ENCODE assay signal across 22 cellular contexts in genomic region chr11:1855886-1856265, GRCh38. TPM values are rescaled to one million over a fixed set of nuclear protein-coding genes. Genes with fewer than 3 reads are reported as not detected.
DNase-seq lines count a peak whose midpoint lies in the region; ATAC-seq and TF ChIP-seq lines count a peak whose summit lies in the region.
"Had no signal": no experiment of that assay in that cellular context is flagged by ENCODE, and none has a peak within 500 bp of the region (broad histone marks: within the 10 kb centered on the region; RNA-seq: fewer than 3 reads in every experiment).

No MANE protein-coding gene starts in this region.

- DNase-seq in T-helper 1 cell = no peak
- DNase-seq in CD8-positive, alpha-beta memory T cell = no peak
- DNase-seq in activated CD8-positive, alpha-beta T cell treated with anti-CD3 and anti-CD28 coated beads for 36 hours = no peak
- no peak for DNase-seq in natural killer cell treated with Interleukin-12 subunit alpha and Interleukin-12 subunit beta and Interleukin-15 and Interleukin-18, amount 100 ng/mL, for 72 hours (ENCODE audit: low spot score)
- DNase-seq in KBM-7 = no peak
- no peak for DNase-seq in GM13977 (ENCODE audit: low spot score)
- DNase-seq: activated T-cell treated with anti-CD3 and anti-CD28 coated beads, Interleukin-2, amount 50 U/mL, for 4 hours; amygdala; cerebellar nuclear complex; DND-41; hippocampal formation; KG1; NCI-H1105; NCI-H774; ovary; stimulated activated CD4-positive, alpha-beta T cell treated with anti-CD3 and anti-CD28 coated beads, Interleukin-4, amount 100 ng/mL, for 4 hours; transverse colon had no signal

- intact Hi-C loops in activated CD8-positive, alpha-beta T cell treated with anti-CD3 and anti-CD28 coated beads for 36 hours (cut with micrococcal nuclease) = no loop called here

- H3K4me3 Mint-ChIP-seq in T-helper 1 cell treated with Interleukin-12 subunit alpha and Interleukin-12 subunit beta and Interleukin-4 antibody, amounts not matched to agents 30 μg/mL and 1 μg/mL, for 36 hours = peak overlapping the region; percentile 55
- peak overlapping the region; percentile 57 to 99 (median 60) for H3K4me3 Mint-ChIP-seq in CD8-positive, alpha-beta memory T cell
- H3K4me3 Mint-ChIP-seq in activated CD8-positive, alpha-beta T cell treated with anti-CD3 and anti-CD28 coated beads for 36 hours = peak overlapping the region; percentile 24
- peak overlapping the region; percentile 22 for H3K4me3 Mint-ChIP-seq in natural killer cell treated with Interleukin-12 subunit alpha and Interleukin-12 subunit beta and Interleukin-15 and Interleukin-18, amount 100 ng/mL, for 72 hours
- H3K4me3 Mint-ChIP-seq: activated T-cell treated with anti-CD3 and anti-CD28 coated beads, Interleukin-2, amount 50 U/mL, for 4 hours; mesothelial cell of epicardium had no signal

- CTCF ChIA-PET in CD8-positive, alpha-beta memory T cell (lab: Charles Lee) = interaction anchor here (1.1 to 7.4 kb wide), 7 partner anchors 20 to 296 kb away, joined by 3 to 93 read pairs (median 10); partner anchors contain the start of gene SYT8
- CTCF ChIA-PET in activated CD8-positive, alpha-beta T cell treated with anti-CD3 and anti-CD28 coated beads for 36 hours (lab: Charles Lee) = interaction anchor here (0.9 to 2.2 kb wide), 5 partner anchors 14 to 66 kb away, joined by 3 to 8 read pairs (median 4); no protein-coding TSS in a partner anchor

- peaks cover 76% of the 10 kb centered on the region for H3K4me1 ChIP-seq in CD8-positive, alpha-beta memory T cell (ENCODE audit: insufficient read depth, low read length)

- in situ Hi-C loops in KBM-7 (cut with MboI; ENCODE audit: low pct_unique_long_range_greater_than_20kb, low sequenced_read_pairs) (no loop called here), GM13977 (cut with MboI; ENCODE audit: low pct_unique_long_range_greater_than_20kb, low sequenced_read_pairs, unreplicated experiment) (no loop called here)

- no peak for ATAC-seq in activated CD8-positive, alpha-beta T cell treated with anti-CD3 and anti-CD28 coated beads for 36 hours
- no peak for ATAC-seq in natural killer cell treated with Interleukin-12 subunit alpha and Interleukin-12 subunit beta and Interleukin-15 and Interleukin-18, amount 100 ng/mL, for 72 hours
- no peak for ATAC-seq in HG02588 (IDR thresholded peaks at IDR 0.05; ENCODE audit: unreplicated experiment)

- no peaks in the 10 kb centered on the region for H3K9me3 ChIP-seq in CD8-positive, alpha-beta memory T cell (ENCODE audit: low read length)
- H3K9me3 ChIP-seq: ovary, transverse colon had no signal

- no peak overlapping the region for H3K27ac ChIP-seq in CD8-positive, alpha-beta memory T cell (ENCODE audit: low read depth, low read length)
- H3K27ac ChIP-seq: 22Rv1, ovary, transverse colon had no signal

- H3K4me1 Mint-ChIP-seq in T-helper 1 cell treated with Interleukin-12 subunit alpha and Interleukin-12 subunit beta and Interleukin-4 antibody, amounts not matched to agents 30 μg/mL and 1 μg/mL, for 36 hours (ENCODE audit: low read depth) = peaks cover 21% of the 10 kb centered on the region
- peaks cover 33 to 45% (median 40%) of the 10 kb centered on the region in 3 donors for H3K4me1 Mint-ChIP-seq in CD8-positive, alpha-beta memory T cell
- H3K4me1 Mint-ChIP-seq in activated CD8-positive, alpha-beta T cell treated with anti-CD3 and anti-CD28 coated beads for 36 hours (ENCODE audit: low read depth) = peaks cover 34% of the 10 kb centered on the region
- H3K4me1 Mint-ChIP-seq in natural killer cell treated with Interleukin-12 subunit alpha and Interleukin-12 subunit beta and Interleukin-15 and Interleukin-18, amount 100 ng/mL, for 72 hours (ENCODE audit: low read depth in 2 of 2) = peaks cover 17 to 32% of the 10 kb centered on the region in 2 donors
- H3K4me1 Mint-ChIP-seq: mesothelial cell of epicardium had no signal

- H3K27ac Mint-ChIP-seq in T-helper 1 cell treated with Interleukin-12 subunit alpha and Interleukin-12 subunit beta and Interleukin-4 antibody, amounts not matched to agents 30 μg/mL and 1 μg/mL, for 36 hours = no peak overlapping the region
- H3K27ac Mint-ChIP-seq in CD8-positive, alpha-beta memory T cell = peak overlapping the region; percentile 26 to 90 (median 64)
- H3K27ac Mint-ChIP-seq in activated CD8-positive, alpha-beta T cell treated with anti-CD3 and anti-CD28 coated beads for 36 hours = peak overlapping the region; percentile 62
- peak overlapping the region; percentile 91 to 99 for H3K27ac Mint-ChIP-seq in natural killer cell treated with Interleukin-12 subunit alpha and Interleukin-12 subunit beta and Interleukin-15 and Interleukin-18, amount 100 ng/mL, for 72 hours
- H3K27ac Mint-ChIP-seq: mesothelial cell of epicardium had no signal

- POLR2A ChIA-PET in CD8-positive, alpha-beta memory T cell (lab: Charles Lee) = no interaction called here
- POLR2A ChIA-PET in activated CD8-positive, alpha-beta T cell treated with anti-CD3 and anti-CD28 coated beads for 36 hours (lab: Charles Lee) = interaction anchor here (0.8 to 7.5 kb wide), 4 partner anchors 10 to 57 kb away, joined by 3 to 81 read pairs (median 12); partner anchors contain the start of gene PRR33

- H3K36me3 ChIP-seq in CD8-positive, alpha-beta memory T cell (ENCODE audit: insufficient read depth, low read length) = no peaks in the 10 kb centered on the region
- H3K36me3 ChIP-seq: ovary, transverse colon had no signal

- H3K9me3 Mint-ChIP-seq in T-helper 1 cell treated with Interleukin-12 subunit alpha and Interleukin-12 subunit beta and Interleukin-4 antibody, amounts not matched to agents 30 μg/mL and 1 μg/mL, for 36 hours = no peaks in the 10 kb centered on the region
- H3K9me3 Mint-ChIP-seq in CD8-positive, alpha-beta memory T cell = no peaks in the 10 kb centered on the region
- H3K9me3 Mint-ChIP-seq in activated CD8-positive, alpha-beta T cell treated with anti-CD3 and anti-CD28 coated beads for 36 hours = no peaks in the 10 kb centered on the region
- no peaks in the 10 kb centered on the region for H3K9me3 Mint-ChIP-seq in natural killer cell treated with Interleukin-12 subunit alpha and Interleukin-12 subunit beta and Interleukin-15 and Interleukin-18, amount 100 ng/mL, for 72 hours
- H3K9me3 Mint-ChIP-seq: activated T-cell treated with anti-CD3 and anti-CD28 coated beads, Interleukin-2, amount 50 U/mL, for 4 hours; mesothelial cell of epicardium had no signal

- H3K27me3 Mint-ChIP-seq in T-helper 1 cell treated with Interleukin-12 subunit alpha and Interleukin-12 subunit beta and Interleukin-4 antibody, amounts not matched to agents 30 μg/mL and 1 μg/mL, for 36 hours (ENCODE audit: low read depth) = no peaks in the 10 kb centered on the region
- no peaks in the 10 kb centered on the region for H3K27me3 Mint-ChIP-seq in CD8-positive, alpha-beta memory T cell
- H3K27me3 Mint-ChIP-seq in activated CD8-positive, alpha-beta T cell treated with anti-CD3 and anti-CD28 coated beads for 36 hours = no peaks in the 10 kb centered on the region
- H3K27me3 Mint-ChIP-seq in natural killer cell treated with Interleukin-12 subunit alpha and Interleukin-12 subunit beta and Interleukin-15 and Interleukin-18, amount 100 ng/mL, for 72 hours = no peaks in the 10 kb centered on the region

- no peak overlapping the region for H3K4me3 ChIP-seq in CD8-positive, alpha-beta memory T cell (ENCODE audit: low read length)
- H3K4me3 ChIP-seq: ovary, transverse colon had no signal

- TF ChIP-seq CTCF in activated CD8-positive, alpha-beta T cell treated with anti-CD3 and anti-CD28 coated beads for 36 hours (IDR thresholded peaks at IDR 0.05) = no peak
- no peak for TF ChIP-seq CTCF in GM13977 (IDR thresholded peaks at IDR 0.05; ENCODE audit: extremely low read depth, insufficient read depth, missing control alignments)

- H3K36me3 Mint-ChIP-seq in T-helper 1 cell treated with Interleukin-12 subunit alpha and Interleukin-12 subunit beta and Interleukin-4 antibody, amounts not matched to agents 30 μg/mL and 1 μg/mL, for 36 hours (ENCODE audit: low read depth) = peaks cover 12% of the 10 kb centered on the region
- H3K36me3 Mint-ChIP-seq in CD8-positive, alpha-beta memory T cell = peaks cover 0 to 43% (median 0%) of the 10 kb centered on the region in 3 donors
- peaks cover 13% of the 10 kb centered on the region for H3K36me3 Mint-ChIP-seq in activated CD8-positive, alpha-beta T cell treated with anti-CD3 and anti-CD28 coated beads for 36 hours (ENCODE audit: low read depth)
- H3K36me3 Mint-ChIP-seq in natural killer cell treated with Interleukin-12 subunit alpha and Interleukin-12 subunit beta and Interleukin-15 and Interleukin-18, amount 100 ng/mL, for 72 hours = no peaks in the 10 kb centered on the region
- H3K36me3 Mint-ChIP-seq: mesothelial cell of epicardium had no signal

- no peaks in the 10 kb centered on the region for H3K27me3 ChIP-seq in CD8-positive, alpha-beta memory T cell (ENCODE audit: insufficient read depth, low read length, poor library complexity, severe bottlenecking)
- H3K27me3 ChIP-seq: ovary, transverse colon had no signal

RNA-seq across cellular contexts. Expression of gene LSP1, which starts 3.0 kb away (rescaled TPM):
- 100 to 1,000 TPM; 226 to 230 TPM for total RNA-seq in CD8-positive, alpha-beta memory T cell
- polyA plus RNA-seq in CD8-positive, alpha-beta memory T cell = 496 TPM
- total RNA-seq in activated CD8-positive, alpha-beta T cell treated with anti-CD3 and anti-CD28 coated beads for 36 hours = 100 to 1,000 TPM; 247 to 251 TPM
- 100 to 1,000 TPM; 240 to 358 TPM for total RNA-seq in natural killer cell treated with Interleukin-12 subunit alpha and Interleukin-12 subunit beta and Interleukin-15 and Interleukin-18, amount 100 ng/mL, for 72 hours

RNA-seq across cellular contexts. Expression of gene TNNI2, which starts 17.1 kb away (rescaled TPM):
- under 1 TPM in 1 of 2 experiments, not detected in 1; 0.33 TPM for total RNA-seq in CD8-positive, alpha-beta memory T cell
- not detected for polyA plus RNA-seq in CD8-positive, alpha-beta memory T cell
- total RNA-seq in activated CD8-positive, alpha-beta T cell treated with anti-CD3 and anti-CD28 coated beads for 36 hours = under 1 TPM in 1 of 2 experiments, not detected in 1; 0.92 TPM
- total RNA-seq in natural killer cell treated with Interleukin-12 subunit alpha and Interleukin-12 subunit beta and Interleukin-15 and Interleukin-18, amount 100 ng/mL, for 72 hours = 1 to 10 TPM in 1 of 2 donors, not detected in 1; 1.4 TPM
- total RNA-seq: activated T-cell treated with anti-CD3 and anti-CD28 coated beads, Interleukin-2, amount 50 U/mL, for 4 hours had no signal

RNA-seq across cellular contexts. Expression of gene SYT8, which starts 21.1 kb away (rescaled TPM):
- not detected for total RNA-seq in CD8-positive, alpha-beta memory T cell
- not detected for polyA plus RNA-seq in CD8-positive, alpha-beta memory T cell
- not detected for total RNA-seq in activated CD8-positive, alpha-beta T cell treated with anti-CD3 and anti-CD28 coated beads for 36 hours
- not detected for total RNA-seq in natural killer cell treated with Interleukin-12 subunit alpha and Interleukin-12 subunit beta and Interleukin-15 and Interleukin-18, amount 100 ng/mL, for 72 hours
- total RNA-seq: activated T-cell treated with anti-CD3 and anti-CD28 coated beads, Interleukin-2, amount 50 U/mL, for 4 hours; RPMI7951 had no signal
- polyA plus RNA-seq: ovary had no signal

RNA-seq across cellular contexts. Expression of gene PRR33, which starts 35.8 kb away (rescaled TPM):
- total RNA-seq in CD8-positive, alpha-beta memory T cell = not detected
- 0.17 TPM for polyA plus RNA-seq in CD8-positive, alpha-beta memory T cell
- under 1 TPM; 0.16 to 0.20 TPM for total RNA-seq in activated CD8-positive, alpha-beta T cell treated with anti-CD3 and anti-CD28 coated beads for 36 hours
- total RNA-seq in natural killer cell treated with Interleukin-12 subunit alpha and Interleukin-12 subunit beta and Interleukin-15 and Interleukin-18, amount 100 ng/mL, for 72 hours = not detected
- total RNA-seq: mesothelial cell of epicardium, ovary, RPMI7951, transverse colon had no signal
